In genomic region chr12:47082963-47083621, GRCh38 we compare ENCODE assay signal across 8 cellular contexts. TPM values are rescaled to one million over a fixed set of nuclear protein-coding genes. Genes with fewer than 3 reads are reported as not detected.
A peak's percentile ranks its signal among the peaks of the same experiment; 100 is the strongest.
DNase-seq lines count a peak whose midpoint lies in the region; ATAC-seq and TF ChIP-seq lines count a peak whose summit lies in the region.
"Had no signal": no experiment of that assay in that cellular context is flagged by ENCODE, and none has a peak within 500 bp of the region (broad histone marks: within the 10 kb centered on the region; RNA-seq: fewer than 3 reads in every experiment).

No MANE protein-coding gene starts in this region.

- H3K4me3 Mint-ChIP-seq in natural killer cell treated with Interleukin-12 subunit alpha and Interleukin-12 subunit beta and Interleukin-15 and Interleukin-18, amount 100 ng/mL, for 72 hours, result peak overlapping the region; percentile 59

- DNase-seq in DMS53 (lab: John Stamatoyannopoulos, UW) (peak; percentile 60), LoVo (ENCODE audit: low spot score) (peak; percentile 82), brain microvascular endothelial cell (peak; percentile 91), stomach (no peak), NCI-H1105 treated with DMSO at 0.1 percent for 48 hours (lab: John Stamatoyannopoulos, UW) (no peak)
- DNase-seq in natural killer cell treated with Interleukin-12 subunit alpha and Interleukin-12 subunit beta and Interleukin-15 and Interleukin-18, amount 100 ng/mL, for 72 hours (ENCODE audit: low spot score), result no peak
- DNase-seq: Karpas-422 had no signal

- H3K27me3 ChIP-seq in brain microvascular endothelial cell (replicated peaks), result no peaks in the 10 kb centered on the region
- H3K27me3 ChIP-seq in stomach, result peaks cover 0 to 8% (median 0%) of the 10 kb centered on the region in 3 donors

- peaks cover 8 to 67% (median 31%) of the 10 kb centered on the region in 4 donors for H3K4me1 ChIP-seq in stomach

- H3K9me3 Mint-ChIP-seq in natural killer cell treated with Interleukin-12 subunit alpha and Interleukin-12 subunit beta and Interleukin-15 and Interleukin-18, amount 100 ng/mL, for 72 hours, result no peaks in the 10 kb centered on the region

- TF ChIP-seq EP300 in stomach (IDR thresholded peaks at IDR 0.05), result no peak

- intact Hi-C loops in stomach (cut with DNase I; ENCODE audit: low total_unique reads), result loop anchor here (5.0 kb wide), 1 partner anchor 224 kb away; no protein-coding TSS in a partner anchor

- no peak for TF ChIP-seq POLR2A in stomach (IDR thresholded peaks at IDR 0.05)

- H3K36me3 Mint-ChIP-seq in natural killer cell treated with Interleukin-12 subunit alpha and Interleukin-12 subunit beta and Interleukin-15 and Interleukin-18, amount 100 ng/mL, for 72 hours, result no peaks in the 10 kb centered on the region

- H3K27ac ChIP-seq in brain microvascular endothelial cell (peak overlapping the region; percentile 88), stomach (peak overlapping the region in 1 of 5 donors; percentile 64)

- WGBS in stomach, 5 donors, result 58 to 74% (median 68%) methylated on average over 5 of the region's 5 CpGs

- ATAC-seq in natural killer cell treated with Interleukin-12 subunit alpha and Interleukin-12 subunit beta and Interleukin-15 and Interleukin-18, amount 100 ng/mL, for 72 hours, result no peak
- ATAC-seq in HG03521 (IDR thresholded peaks at IDR 0.05; ENCODE audit: unreplicated experiment), result no peak

- H3K4me3 ChIP-seq in brain microvascular endothelial cell (ENCODE audit: low read depth, low read length) (no peak overlapping the region), stomach (no peak overlapping the region)

- H3K9me3 ChIP-seq in stomach, result no peaks in the 10 kb centered on the region

- no peaks in the 10 kb centered on the region for H3K27me3 Mint-ChIP-seq in natural killer cell treated with Interleukin-12 subunit alpha and Interleukin-12 subunit beta and Interleukin-15 and Interleukin-18, amount 100 ng/mL, for 72 hours

- no peaks in the 10 kb centered on the region for H3K36me3 ChIP-seq in brain microvascular endothelial cell (replicated peaks)
- no peaks in the 10 kb centered on the region for H3K36me3 ChIP-seq in stomach

- in situ Hi-C loops in brain microvascular endothelial cell (cut with HindIII; ENCODE audit: low pct_ligation_motif_present, low sequenced_read_pairs), result no loop called here

- peaks cover 54 to 66% of the 10 kb centered on the region in 2 donors for H3K4me1 Mint-ChIP-seq in natural killer cell treated with Interleukin-12 subunit alpha and Interleukin-12 subunit beta and Interleukin-15 and Interleukin-18, amount 100 ng/mL, for 72 hours (ENCODE audit: low read depth in 2 of 2)

- TF ChIP-seq CTCF in brain microvascular endothelial cell (IDR thresholded peaks at IDR 0.05; ENCODE audit: low read depth, low read length, missing control alignments) (no peak), stomach (IDR thresholded peaks at IDR 0.05) (no peak)

- peak overlapping the region; percentile 73 to 91 for H3K27ac Mint-ChIP-seq in natural killer cell treated with Interleukin-12 subunit alpha and Interleukin-12 subunit beta and Interleukin-15 and Interleukin-18, amount 100 ng/mL, for 72 hours

RNA-seq across cellular contexts. Expression of gene AMIGO2, which starts 3.3 kb away (rescaled TPM):
- total RNA-seq in natural killer cell treated with Interleukin-12 subunit alpha and Interleukin-12 subunit beta and Interleukin-15 and Interleukin-18, amount 100 ng/mL, for 72 hours, result 1 to 10 TPM; 5.0 to 5.6 TPM
- 10 to 100 TPM in 1 of 5 donors, 1 to 10 TPM in 4; 2.0 to 10.5 (median 4.0) TPM for total RNA-seq in stomach
- 1 to 10 TPM; 1.6 to 4.0 (median 2.3) TPM for polyA plus RNA-seq in stomach

RNA-seq across cellular contexts. Expression of gene PCED1B, which starts 3.7 kb away (rescaled TPM):
- total RNA-seq in natural killer cell treated with Interleukin-12 subunit alpha and Interleukin-12 subunit beta and Interleukin-15 and Interleukin-18, amount 100 ng/mL, for 72 hours, result 10 to 100 TPM; 39.5 to 41.2 TPM
- 1 to 10 TPM in 3 of 5 donors, under 1 TPM in 1, not detected in 1; 0.73 to 7.6 (median 5.2) TPM for total RNA-seq in stomach
- polyA plus RNA-seq in stomach, result 1 to 10 TPM; 1.4 to 2.4 (median 2.1) TPM

Comparison
In these comparisons a context has a peak if more than half of its experiments do, and no peak if none do; other contexts are left out.
1. DNase-seq: peak in DMS53 (single experiment), LoVo (single experiment) and brain microvascular endothelial cell (single experiment); none in natural killer cell treated with Interleukin-12 subunit alpha and Interleukin-12 subunit beta and Interleukin-15 and Interleukin-18, amount 100 ng/mL, for 72 hours (single experiment), stomach (single experiment) and NCI-H1105 treated with DMSO at 0.1 percent for 48 hours (single experiment).
2. RNA of gene PCED1B, which starts 3.7 kb away (total RNA-seq): 39.5 to 41.2 TPM in natural killer cell treated with Interleukin-12 subunit alpha and Interleukin-12 subunit beta and Interleukin-15 and Interleukin-18, amount 100 ng/mL, for 72 hours; 0.73 to 7.6 TPM in stomach; every median in the first group is over 4 times any median in the second.